ENCODE assay signal across 21 cellular contexts in genomic region chr11:11425806-11426205, GRCh38.
"Had no signal": no experiment of that assay in that cellular context is flagged by ENCODE, and none has a peak within 500 bp of the region (broad histone marks: within the 10 kb centered on the region; RNA-seq: fewer than 3 reads in every experiment).

No MANE protein-coding gene starts in this region.

- H3K36me3 ChIP-seq: gastrocnemius medialis, thoracic aorta had no signal

- H3K27ac ChIP-seq: gastrocnemius medialis, hepatocyte, thoracic aorta, upper lobe of left lung had no signal

- H3K4me2 ChIP-seq: hepatocyte had no signal

- H3K9me3 ChIP-seq: esophagus muscularis mucosa, gastrocnemius medialis, thoracic aorta, upper lobe of left lung had no signal

- H2AFZ ChIP-seq: hepatocyte had no signal

- H3K27me3 ChIP-seq: esophagus muscularis mucosa, gastrocnemius medialis, hepatocyte, upper lobe of left lung had no signal

- H3K4me3 ChIP-seq: esophagus muscularis mucosa, gastrocnemius medialis, hepatocyte, thoracic aorta, upper lobe of left lung had no signal

- ATAC-seq: activated CD8-positive, alpha-beta T cell treated with anti-CD3 and anti-CD28 coated beads for 36 hours; activated T-cell treated with anti-CD3 and anti-CD28 coated beads, Interleukin-2, amount 50 U/mL, for 4 hours; gastrocnemius medialis; naive thymus-derived CD4-positive, alpha-beta T cell; WTC11 had no signal

- DNase-seq: activated CD4-positive, alpha-beta T cell treated with anti-CD3 and anti-CD28 coated beads for 1 hour; activated CD4-positive, alpha-beta T cell treated with anti-CD3 and anti-CD28 coated beads, Interleukin-2, amount 50 U/mL, for 1 hour; activated CD8-positive, alpha-beta T cell treated with anti-CD3 and anti-CD28 coated beads for 36 hours; activated naive CD4-positive, alpha-beta T cell; activated T-cell treated with anti-CD3 and anti-CD28 coated beads, Interleukin-2, amount 50 U/mL, for 4 hours; anterior cingulate cortex; dermis blood vessel endothelial cell; effector CD4-positive, alpha-beta T cell; gastrocnemius medialis; kidney; left colon; naive thymus-derived CD4-positive, alpha-beta T cell; occipital lobe; right cardiac atrium; stimulated activated CD4-positive, alpha-beta T cell treated with anti-CD3 and anti-CD28 coated beads, Interleukin-4, amount 100 ng/mL, for 1 hour; T-helper 2 cell; upper lobe of left lung had no signal
